ENCODE assay signal across 16 cellular contexts in the genomic region with DNA sequence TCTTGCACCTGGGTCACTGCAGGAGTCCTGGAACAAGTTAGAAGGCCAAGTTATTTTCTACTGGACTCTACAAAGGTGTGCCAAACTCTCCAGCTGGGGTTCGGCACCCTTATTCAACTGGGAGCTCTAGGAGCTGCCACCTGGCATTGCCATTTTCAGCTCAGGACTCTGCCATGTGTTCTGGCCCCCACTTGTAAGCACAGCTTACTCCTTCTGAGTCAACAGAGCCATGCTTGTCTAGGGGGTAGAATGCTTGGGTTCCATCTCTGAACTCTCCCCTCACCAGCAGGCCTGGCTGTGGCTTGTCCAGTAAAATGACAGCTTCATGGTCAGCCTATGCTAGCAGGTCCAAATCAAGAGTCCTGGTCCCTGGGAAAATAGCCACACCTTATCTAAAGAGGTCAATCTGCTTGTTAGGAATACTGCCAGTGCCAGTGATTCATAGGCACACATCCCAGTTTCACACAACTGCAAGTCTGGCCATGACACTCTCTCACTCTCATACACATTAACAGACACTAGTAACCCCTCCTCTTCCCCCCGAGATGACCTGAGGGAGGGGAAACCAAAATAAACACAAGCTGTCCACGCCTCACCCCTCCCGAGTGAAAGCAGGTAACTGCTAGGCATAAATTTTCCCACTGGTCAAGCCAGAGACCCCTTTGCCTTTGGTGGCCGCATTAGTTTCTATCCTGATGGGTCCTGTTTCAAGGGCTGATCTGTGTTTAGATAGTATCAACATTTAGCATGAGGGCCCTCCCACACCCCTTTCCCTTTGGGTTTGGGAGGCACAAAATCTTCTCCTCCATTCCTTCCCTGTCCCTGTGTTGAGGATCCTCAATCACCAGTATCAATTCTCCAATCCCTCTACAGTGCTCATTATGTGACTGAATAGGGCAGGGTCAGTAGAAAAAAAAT.
DNase-seq lines count a peak whose midpoint lies in the region; ATAC-seq and TF ChIP-seq lines count a peak whose summit lies in the region.
"Had no signal": no experiment of that assay in that cellular context is flagged by ENCODE, and none has a peak within 500 bp of the region (broad histone marks: within the 10 kb centered on the region; RNA-seq: fewer than 3 reads in every experiment).

No MANE protein-coding gene starts in this region.

- in situ Hi-C loops in mammary epithelial cell (cut with MboI; ENCODE audit: low sequenced_read_pairs in 2 of 2), result loop anchor here in 1 of 2 donors (25.0 kb wide), 1 partner anchor 321 kb away; no protein-coding TSS in a partner anchor

- dilution Hi-C loops in mammary epithelial cell (cut with HindIII; ENCODE audit: low sequenced_read_pairs), result no loop called here

- ATAC-seq in aorta (ENCODE audit: low FRiP score), result peak; percentile 8
- ATAC-seq in PC-3, result no peak

- DNase-seq in mammary epithelial cell (peak; percentile 83), MCF 10A (ENCODE audit: unreplicated experiment) (no peak), fibroblast of the aortic adventitia (ENCODE audit: low read depth) (peak; percentile 70), aorta (no peak), PC-3 (no peak), NOMO-1 treated with dmso at 0.1 percent for 144 hours (lab: John Stamatoyannopoulos, UW; ENCODE audit: unreplicated experiment) (no peak), tibial nerve (ENCODE audit: low spot score in 2 of 2) (no peak)
- DNase-seq: activated naive CD4-positive, alpha-beta T cell treated with anti-CD3 and anti-CD28 coated beads, Interleukin-2, amount 50 U/mL, for 16 hours; KBM-7; NCI-H1694; NCI-H748 treated with DMSO at 0.1 percent for 48 hours; SJCRH30; stimulated activated CD4-positive, alpha-beta T cell treated with anti-CD3 and anti-CD28 coated beads, Interleukin-12 subunit alpha, Interleukin-12 subunit beta, amount 100 ng/mL, for 4 hours had no signal

- BruUV-seq in mammary epithelial cell (replicated peaks; lab: Mats Ljungman, UMichigan) (no TSS peak), MCF 10A (replicated peaks; lab: Mats Ljungman, UMichigan) (no TSS peak), PC-3 (replicated peaks; lab: Mats Ljungman, UMichigan) (no TSS peak)

- CTCF ChIA-PET in mammary epithelial cell (lab: Charles Lee; ENCODE audit: low non-redundant PET) (no interaction called here), MCF 10A (lab: Yijun Ruan, JAX) (interaction anchor here (0.6 to 1.1 kb wide), 4 partner anchors 219 to 546 kb away, joined by 3 read pairs; no protein-coding TSS in a partner anchor), PC-3 (lab: Charles Lee) (no interaction called here)

- H3K4me1 ChIP-seq in mammary epithelial cell (ENCODE audit: insufficient read depth, low read length) (no peaks in the 10 kb centered on the region), liver (ENCODE audit: control insufficient read depth in 4 of 4, insufficient read depth in 4 of 4, low read length in 3 of 4) (peaks cover 2 to 86% (median 62%) of the 10 kb centered on the region in 4 donors), aorta (ENCODE audit: control insufficient read depth in 1 of 2, insufficient read depth in 2 of 2, low read length in 2 of 2) (no peaks in the 10 kb centered on the region), PC-3 (ENCODE audit: insufficient read depth, low read length) (no peaks in the 10 kb centered on the region), tibial nerve (peaks cover 0 to 22% (median 0%) of the 10 kb centered on the region in 4 donors)

- no peaks in the 10 kb centered on the region for H3K9me3 Mint-ChIP-seq in MCF 10A (ENCODE audit: unreplicated experiment)

- WGBS in mammary epithelial cell (ENCODE audit: low coverage, missing lambda C conversion rate), result 62% methylated on average over 5 of the region's 5 CpGs
- WGBS in liver, result 28% methylated on average over 5 of the region's 5 CpGs
- WGBS in aorta, 2 donors, result 58 to 63% methylated on average over 5 of the region's 5 CpGs
- 85 to 89% methylated on average over 5 of the region's 5 CpGs for WGBS in tibial nerve, 2 donors

- no peaks in the 10 kb centered on the region for H3K79me2 ChIP-seq in mammary epithelial cell (ENCODE audit: insufficient read depth, low read length)
- no peaks in the 10 kb centered on the region for H3K79me2 ChIP-seq in PC-3 (ENCODE audit: low read length)

- no peak overlapping the region for H3K4me3 Mint-ChIP-seq in MCF 10A (ENCODE audit: unreplicated experiment)

- no peaks in the 10 kb centered on the region for H3K27me3 ChIP-seq in mammary epithelial cell (ENCODE audit: insufficient read depth, low read length)
- no peaks in the 10 kb centered on the region for H3K27me3 ChIP-seq in liver (ENCODE audit: control insufficient read depth in 4 of 4, insufficient read depth in 4 of 4, low read length in 3 of 4)
- no peaks in the 10 kb centered on the region for H3K27me3 ChIP-seq in aorta (ENCODE audit: control insufficient read depth in 1 of 2, insufficient read depth in 2 of 2, low read length in 1 of 2)
- peaks cover 18% of the 10 kb centered on the region for H3K27me3 ChIP-seq in PC-3 (ENCODE audit: low read length)
- no peaks in the 10 kb centered on the region for H3K27me3 ChIP-seq in tibial nerve

- peak; percentile 41 to 60 for TF ChIP-seq RAD21 in liver (IDR thresholded peaks at IDR 0.05)

- H3K9me3 ChIP-seq in mammary epithelial cell (replicated peaks; ENCODE audit: insufficient read depth, low read length) (peaks cover 11% of the 10 kb centered on the region), liver (ENCODE audit: control insufficient read depth in 4 of 4, low read length in 3 of 4) (no peaks in the 10 kb centered on the region), aorta (ENCODE audit: control insufficient read depth, low read length) (no peaks in the 10 kb centered on the region), PC-3 (ENCODE audit: low read length) (no peaks in the 10 kb centered on the region), tibial nerve (no peaks in the 10 kb centered on the region)
- H3K9me3 ChIP-seq: neutrophil, SJCRH30, thoracic aorta had no signal

- no peak overlapping the region for H3K4me3 ChIP-seq in mammary epithelial cell (replicated peaks in 1 of 3; ENCODE audit: insufficient read depth in 1 of 3, low read depth in 2 of 3, low read length in 3 of 3)
- no peak overlapping the region for H3K4me3 ChIP-seq in fibroblast of the aortic adventitia (ENCODE audit: low read depth, low read length)
- peak overlapping the region in 2 of 3 donors; percentile 12 to 14 for H3K4me3 ChIP-seq in liver (ENCODE audit: low read depth in 1 of 3, low read length in 3 of 3)
- no peak overlapping the region for H3K4me3 ChIP-seq in aorta (ENCODE audit: low read length in 2 of 2)
- H3K4me3 ChIP-seq in PC-3 (ENCODE audit: low read length), result no peak overlapping the region
- no peak overlapping the region for H3K4me3 ChIP-seq in tibial nerve
- H3K4me3 ChIP-seq: SJCRH30, thoracic aorta had no signal

- H3K4me2 ChIP-seq in mammary epithelial cell (ENCODE audit: insufficient read depth, low read depth, low read length) (no peak overlapping the region), PC-3 (ENCODE audit: low read length) (no peak overlapping the region)

- H3K36me3 Mint-ChIP-seq in MCF 10A (ENCODE audit: insufficient read depth, unreplicated experiment), result no peaks in the 10 kb centered on the region

- no peaks in the 10 kb centered on the region for H4K20me1 ChIP-seq in mammary epithelial cell (ENCODE audit: insufficient read depth, low read length)
- H4K20me1 ChIP-seq in PC-3 (ENCODE audit: low read length), result no peaks in the 10 kb centered on the region

- H3K27ac Mint-ChIP-seq in MCF 10A (ENCODE audit: low read depth, unreplicated experiment), result no peak overlapping the region

- POLR2A ChIA-PET in MCF 10A (lab: Yijun Ruan, JAX), result no interaction called here
- POLR2A ChIA-PET in PC-3 (lab: Charles Lee; ENCODE audit: unreplicated experiment), result no interaction called here

- no peaks in the 10 kb centered on the region for H3F3A ChIP-seq in PC-3 (ENCODE audit: low read length, unreplicated experiment)

- no peak for TF ChIP-seq EP300 in tibial nerve (IDR thresholded peaks at IDR 0.05)

- H3K27me3 Mint-ChIP-seq in MCF 10A (ENCODE audit: insufficient read depth, unreplicated experiment), result no peaks in the 10 kb centered on the region

- H2AFZ ChIP-seq in mammary epithelial cell (ENCODE audit: low read depth, low read length) (no peak overlapping the region), PC-3 (ENCODE audit: low read length) (no peak overlapping the region)

- H3K9ac ChIP-seq in mammary epithelial cell (ENCODE audit: insufficient read depth, low read length) (no peak overlapping the region), liver (ENCODE audit: low read depth in 1 of 2, low read length in 2 of 2) (peak overlapping the region in 1 of 2 donors; percentile 65), PC-3 (ENCODE audit: low read length) (no peak overlapping the region)

- H3K4me1 Mint-ChIP-seq in MCF 10A (ENCODE audit: insufficient read depth, unreplicated experiment), result peaks cover 6% of the 10 kb centered on the region

- H3K36me3 ChIP-seq in mammary epithelial cell (ENCODE audit: insufficient read depth, low read length) (no peaks in the 10 kb centered on the region), liver (ENCODE audit: control insufficient read depth in 4 of 4, insufficient read depth in 3 of 4, low read depth in 1 of 4, low read length in 3 of 4) (no peaks in the 10 kb centered on the region), aorta (ENCODE audit: control insufficient read depth in 1 of 2, insufficient read depth in 2 of 2, low read length in 1 of 2) (no peaks in the 10 kb centered on the region), PC-3 (ENCODE audit: low read depth, low read length) (no peaks in the 10 kb centered on the region), tibial nerve (no peaks in the 10 kb centered on the region)
- H3K36me3 ChIP-seq: neutrophil, SJCRH30, thoracic aorta had no signal

- no peak for TF ChIP-seq CTCF in mammary epithelial cell (conservative IDR thresholded peaks at IDR 0.05 in 1 of 2, IDR thresholded peaks at IDR 0.05 in 1 of 2; ENCODE audit: extremely low read depth in 1 of 2, insufficient read depth in 1 of 2, low read depth in 1 of 2, low read length in 2 of 2)
- no peak for TF ChIP-seq CTCF in MCF 10A (IDR thresholded peaks at IDR 0.05; ENCODE audit: unreplicated experiment)
- no peak for TF ChIP-seq CTCF in fibroblast of the aortic adventitia (IDR thresholded peaks at IDR 0.05; ENCODE audit: insufficient read depth, low read length)
- TF ChIP-seq CTCF in liver (IDR thresholded peaks at IDR 0.05; ENCODE audit: low read depth, low read length, missing input control), result no peak
- TF ChIP-seq CTCF in PC-3 (conservative IDR thresholded peaks at IDR 0.05; ENCODE audit: low read depth, low read length), result no peak
- no peak for TF ChIP-seq CTCF in tibial nerve (IDR thresholded peaks at IDR 0.05)

- H3K9me2 ChIP-seq in PC-3 (replicated peaks; ENCODE audit: low read length), result no peaks in the 10 kb centered on the region

- intact Hi-C loops in mammary epithelial cell (cut with micrococcal nuclease), result no loop called here
- intact Hi-C loops in MCF 10A (cut with micrococcal nuclease), result no loop called here
- intact Hi-C loops in aorta (cut with DNase I), result loop anchor here in 1 of 2 donors (10.0 kb wide), 1 partner anchor 229 kb away; no protein-coding TSS in a partner anchor
- intact Hi-C loops in PC-3 (cut with micrococcal nuclease), result no loop called here

- no peak for TF ChIP-seq POLR2A in tibial nerve (IDR thresholded peaks at IDR 0.05)

- no peak overlapping the region for H3K27ac ChIP-seq in mammary epithelial cell (ENCODE audit: insufficient read depth, low read depth, low read length)
- peak overlapping the region; percentile 87 to 93 for H3K27ac ChIP-seq in liver (ENCODE audit: low read depth in 1 of 2, low read length in 2 of 2)
- H3K27ac ChIP-seq in aorta (ENCODE audit: low read depth in 1 of 2, low read length in 2 of 2), result no peak overlapping the region
- no peak overlapping the region for H3K27ac ChIP-seq in PC-3 (ENCODE audit: low read length)
- H3K27ac ChIP-seq in tibial nerve, result no peak overlapping the region
- H3K27ac ChIP-seq: neutrophil, SJCRH30, thoracic aorta had no signal

Comparison
In these comparisons a context has a peak if more than half of its experiments do, and no peak if none do; other contexts are left out.
1. DNase-seq: peak in mammary epithelial cell (single experiment) and fibroblast of the aortic adventitia (single experiment); none in MCF 10A (single experiment), aorta (0 of 2), PC-3 (single experiment), NOMO-1 treated with dmso at 0.1 percent for 144 hours (single experiment) and tibial nerve (0 of 2).
2. H3K27ac ChIP-seq: peak in liver (2 of 2); none in mammary epithelial cell (single experiment), aorta (0 of 2), PC-3 (single experiment) and tibial nerve (0 of 4).
3. H3K4me3 ChIP-seq: peak in liver (2 of 3); none in mammary epithelial cell (0 of 3), fibroblast of the aortic adventitia (single experiment), aorta (0 of 2), PC-3 (single experiment) and tibial nerve (0 of 4).